ENCODE assay signal across 1 cellular context in genomic region chr7:466465-467191, GRCh38.
TF ChIP-seq lines count a peak whose summit lies in the region.

No MANE protein-coding gene starts in this region.

TF ChIP-seq in GM12878, 131 proteins besides CTCF, POLR2A, EP300 and RAD21 (continued from another document):
- TF ChIP-seq PRDM15 (CRISPR knock-in tag; IDR thresholded peaks at IDR 0.05): no peak
TF ChIP-seq in GM12878: peak in this region for 1.
